In the genomic region with DNA sequence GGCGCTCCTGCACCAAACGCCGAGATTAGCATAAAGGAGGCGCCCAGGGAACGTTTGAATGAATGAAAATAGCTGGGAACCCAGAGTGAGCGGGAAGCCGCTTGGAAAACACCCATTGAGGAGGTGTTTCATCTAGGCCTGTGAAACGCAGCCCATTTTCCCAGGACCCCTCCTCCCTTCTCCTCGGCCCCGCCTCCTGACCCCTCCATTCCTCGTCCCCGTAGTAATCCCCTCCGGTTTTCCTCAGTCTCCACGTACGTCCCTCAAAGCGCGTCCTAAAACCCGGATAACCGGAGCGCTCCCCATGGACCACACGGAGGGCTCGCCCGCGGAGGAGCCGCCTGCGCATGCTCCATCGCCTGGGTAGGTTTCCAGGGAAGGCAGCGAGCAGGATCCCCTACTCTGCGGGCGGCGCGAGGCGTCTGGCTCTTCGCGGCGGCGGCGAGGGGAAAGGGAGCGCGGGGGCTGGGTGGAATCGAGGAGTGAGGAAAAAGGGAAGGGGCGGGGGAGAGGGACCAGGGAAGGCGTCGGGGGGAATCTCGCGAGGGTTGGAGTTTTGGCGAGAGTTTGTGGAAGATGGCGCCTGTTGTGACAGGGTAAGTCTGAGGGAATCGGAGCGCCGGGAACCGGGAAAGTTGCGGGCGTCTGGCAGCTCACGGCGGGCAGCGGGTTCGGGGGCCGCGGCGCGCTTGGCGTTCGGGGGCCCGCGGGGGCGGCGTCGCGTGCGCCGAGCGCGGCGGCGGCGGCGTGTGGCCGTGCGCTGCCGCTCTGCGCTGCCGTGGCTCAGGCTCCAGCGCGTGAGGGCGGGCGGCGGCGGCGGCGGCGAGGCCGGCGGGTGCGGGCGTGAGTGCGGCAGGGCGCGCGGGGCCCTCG, we compare ENCODE assay signal across 8 cellular contexts. TPM values are rescaled to one million over a fixed set of nuclear protein-coding genes. Genes with fewer than 3 reads are reported as not detected.
A peak's percentile ranks its signal among the peaks of the same experiment; 100 is the strongest.
DNase-seq lines count a peak whose midpoint lies in the region; ATAC-seq, FAIRE-seq and TF ChIP-seq lines count a peak whose summit lies in the region.

Gene RBPJ (plus strand): TSS at position 562 of the 873 bp plus-strand sequence. CDS start 15 bp downstream, at position 577.

- WGBS in right cardiac atrium, result under 1% methylated on average over 101 of the region's 101 CpGs

- DNase-seq in NCI-H2029 treated with DMSO at 0.1 percent for 48 hours (lab: John Stamatoyannopoulos, UW) (peak; percentile 97), T-helper 22 cell (ENCODE audit: low read depth) (peak; percentile 80), ascending aorta (ENCODE audit: low spot score in 2 of 2) (peak; percentile 68 to 95), right cardiac atrium (peak; percentile 92 to 96 (median 96)), pulmonary artery endothelial cell (ENCODE audit: low read depth, low spot score) (peak; percentile 93), urothelium cell line (ENCODE audit: low spot score) (peak; percentile 78)

- peak within 1 kb of the TSS; percentile 97 to 99 for H3K27ac ChIP-seq in ascending aorta
- peak within 1 kb of the TSS; percentile 95 for H3K27ac ChIP-seq in right cardiac atrium (ENCODE audit: low read length)

- peak; percentile 37 for TF ChIP-seq POLR2A in GM10847 (IDR thresholded peaks at IDR 0.05; ENCODE audit: extremely low read depth, insufficient read length)

- ATAC-seq in HG02852 (IDR thresholded peaks at IDR 0.05; ENCODE audit: unreplicated experiment) (peak; percentile 20), right cardiac atrium (peak; percentile 87 to 91)

- TF ChIP-seq CTCF in ascending aorta (IDR thresholded peaks at IDR 0.05), result no peak

- H3K9me3 ChIP-seq in ascending aorta, result peaks cover 7 to 11% of the 10 kb centered on the region in 2 donors
- H3K9me3 ChIP-seq in right cardiac atrium (ENCODE audit: control insufficient read depth, low read length), result no peaks in the 10 kb centered on the region

- H3K4me3 ChIP-seq in ascending aorta, result peak within 1 kb of the TSS; percentile 77 to 79
- H3K4me3 ChIP-seq in right cardiac atrium (ENCODE audit: low read length), result peak within 1 kb of the TSS; percentile 98

- no peak for FAIRE-seq in urothelium cell line (lab: Jason Lieb, UNC)

- H3K27me3 ChIP-seq in ascending aorta (no peaks in the 10 kb centered on the region), right cardiac atrium (ENCODE audit: control insufficient read depth, insufficient read depth) (no peaks in the 10 kb centered on the region)

- no peaks in the 10 kb centered on the region for H3K36me3 ChIP-seq in ascending aorta

- H3K4me1 ChIP-seq in ascending aorta (peaks cover 0 to 23% of the 10 kb centered on the region in 2 donors), right cardiac atrium (ENCODE audit: control insufficient read depth, insufficient read depth, low read length) (no peaks in the 10 kb centered on the region)

- intact Hi-C loops in ascending aorta (cut with DNase I) (loop anchor here (1.0 to 10.0 kb wide), 9 partner anchors 114 to 684 kb away; partner anchors contain the start of gene SMIM20), right cardiac atrium (cut with DNase I) (loop anchor here in 3 of 4 donors (5.0 to 10.0 kb wide), 4 partner anchors 82 to 338 kb away; no protein-coding TSS in a partner anchor)

RNA-seq across cellular contexts. Expression of gene RBPJ, which starts in this region (rescaled TPM):
- total RNA-seq in ascending aorta (17.6 TPM), right cardiac atrium (10 to 100 TPM; 42.1 to 45.9 (median 44.2) TPM), pulmonary artery endothelial cell (38.8 and 44.5 TPM in 2 replicates)
- 22.2 TPM for polyA plus RNA-seq in right cardiac atrium

Comparison
In these comparisons a context has a peak if more than half of its experiments do, and no peak if none do; other contexts are left out.
1. Peak in every context shown above with its lines: DNase-seq, ATAC-seq, H3K4me3 ChIP-seq and H3K27ac ChIP-seq.